Comparison of ENCODE assay signal across 24 cellular contexts in the genomic region with DNA sequence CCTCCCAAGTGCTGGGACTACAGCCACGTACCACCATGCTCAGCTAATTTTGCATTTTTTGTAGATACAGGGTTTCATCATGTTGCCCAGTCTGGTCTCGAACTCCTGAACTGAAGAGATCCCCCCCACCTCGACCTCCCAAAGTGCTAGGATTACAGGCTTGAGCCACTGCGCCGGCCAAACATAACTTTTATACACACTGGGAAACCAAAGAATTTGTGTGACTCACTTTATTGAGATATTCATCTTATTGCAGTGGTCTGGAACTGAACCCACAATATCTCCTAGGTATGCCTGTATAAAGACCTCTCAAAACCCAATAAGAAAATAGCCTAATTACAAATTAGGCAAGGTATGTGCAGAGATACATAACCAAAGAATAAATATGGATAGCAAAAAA.
A peak's percentile ranks its signal among the peaks of the same experiment; 100 is the strongest.
DNase-seq lines count a peak whose midpoint lies in the region; ATAC-seq, FAIRE-seq and TF ChIP-seq lines count a peak whose summit lies in the region.
"Had no signal": no experiment of that assay in that cellular context is flagged by ENCODE, and none has a peak within 500 bp of the region (broad histone marks: within the 10 kb centered on the region; RNA-seq: fewer than 3 reads in every experiment).

No MANE protein-coding gene starts in this region.

- DNase-seq in M059J (ENCODE audit: low read depth) (peak; percentile 40), astrocyte of the spinal cord (ENCODE audit: low read depth, low spot score) (peak; percentile 68), fibroblast of the aortic adventitia (ENCODE audit: low read depth) (peak; percentile 0), right atrium auricular region (ENCODE audit: low spot score) (no peak), H54 (ENCODE audit: insufficient read length, low spot score) (no peak), RCC 7860 (ENCODE audit: low spot score) (no peak)
- DNase-seq: CD4-positive, CD25-positive, alpha-beta regulatory T cell; COR-L47; DMS 273 treated with DMSO at 0.1 percent for 48 hours; GOT3; KBM-7; MV-4-11; NCI-H1417; NCI-H187 treated with DMSO at 0.1 percent for 48 hours; NCI-H226; NCI-H524; NCI-H82; OCI-M1; RPMI8226; SIG-M5 had no signal

- no peak for ATAC-seq in GM21786 (IDR thresholded peaks at IDR 0.05; ENCODE audit: unreplicated experiment)
- ATAC-seq: GM12878, HepG2, SK-N-SH treated with all-trans-retinoic acid at 6 μM for 48 hours had no signal

- FAIRE-seq in H54 (lab: Jason Lieb, UNC) (no peak), RCC 7860 (lab: Jason Lieb, UNC) (no peak)
- FAIRE-seq: GM12878, HepG2 had no signal

- TF ChIP-seq CTCF in astrocyte of the spinal cord (IDR thresholded peaks at IDR 0.05; ENCODE audit: low read depth, low read length) (no peak), fibroblast of the aortic adventitia (IDR thresholded peaks at IDR 0.05; ENCODE audit: insufficient read depth, low read length) (no peak), right atrium auricular region (IDR thresholded peaks at IDR 0.05) (no peak)

- H3K4me3 ChIP-seq in astrocyte of the spinal cord (ENCODE audit: low read depth, low read length) = no peak overlapping the region
- H3K4me3 ChIP-seq in fibroblast of the aortic adventitia (ENCODE audit: low read depth, low read length) = no peak overlapping the region
- no peak overlapping the region for H3K4me3 ChIP-seq in right atrium auricular region
- H3K4me3 ChIP-seq: GM12878 had no signal

- no peak overlapping the region for H3K27ac ChIP-seq in right atrium auricular region

- in situ Hi-C loops in astrocyte of the spinal cord (cut with HindIII; ENCODE audit: low sequenced_read_pairs) = no loop called here

- H3K27me3 ChIP-seq in right atrium auricular region = no peaks in the 10 kb centered on the region

- H3K36me3 ChIP-seq in right atrium auricular region = no peaks in the 10 kb centered on the region

- TF ChIP-seq POLR2A in H54 (IDR thresholded peaks at IDR 0.05; ENCODE audit: low read depth, low read length) = no peak

- H3K4me1 ChIP-seq in right atrium auricular region = no peaks in the 10 kb centered on the region

- H3K9me3 ChIP-seq in right atrium auricular region = no peaks in the 10 kb centered on the region

Comparison
In these comparisons a context has a peak if more than half of its experiments do, and no peak if none do; other contexts are left out.
1. DNase-seq: peak in M059J (single experiment), astrocyte of the spinal cord (single experiment) and fibroblast of the aortic adventitia (single experiment); none in right atrium auricular region (single experiment), H54 (single experiment) and RCC 7860 (single experiment).